ENCODE assay signal across 29 cellular contexts in genomic region chr5:62795912-62796311, GRCh38.
"Had no signal": no experiment of that assay in that cellular context is flagged by ENCODE, and none has a peak within 500 bp of the region (broad histone marks: within the 10 kb centered on the region; RNA-seq: fewer than 3 reads in every experiment).

No MANE protein-coding gene starts in this region.

- H3K36me3 Mint-ChIP-seq: stimulated activated effector memory CD8-positive, alpha-beta T cell treated with anti-CD3 and anti-CD28 coated beads, Interleukin-12 subunit alpha, Interleukin-12 subunit beta, amount 100 ng/mL, for 72 hours; stimulated activated memory B cell treated with anti-CD40 and anti-IgM and Interleukin-4, amounts not matched to agents 10 μg/mL and 1 μg/mL and 100 μg/mL, for 72 hours; stimulated activated naive B cell treated with anti-CD40 and anti-IgM and Interleukin-4, amounts not matched to agents 10 μg/mL and 1 μg/mL and 100 μg/mL, for 72 hours; type B pancreatic cell had no signal

- H3K4me3 Mint-ChIP-seq: stimulated activated effector memory CD8-positive, alpha-beta T cell treated with anti-CD3 and anti-CD28 coated beads, Interleukin-12 subunit alpha, Interleukin-12 subunit beta, amount 100 ng/mL, for 72 hours; stimulated activated memory B cell treated with anti-CD40 and anti-IgM and Interleukin-4, amounts not matched to agents 10 μg/mL and 1 μg/mL and 100 μg/mL, for 72 hours; stimulated activated naive B cell treated with anti-CD40 and anti-IgM and Interleukin-4, amounts not matched to agents 10 μg/mL and 1 μg/mL and 100 μg/mL, for 72 hours; stimulated activated naive CD8-positive, alpha-beta T cell treated with anti-CD3 and anti-CD28 coated beads, Interleukin-15, amount 100 ng/mL, for 72 hours; stimulated activated naive CD8-positive, alpha-beta T cell treated with anti-CD3 and anti-CD28 coated beads, Interleukin-15, Interleukin-2, amounts not matched to agents 100 ng/mL and 50 ng/mL, for 24 hours; type B pancreatic cell had no signal

- FAIRE-seq: urothelium cell line had no signal

- H3K27me3 Mint-ChIP-seq: stimulated activated memory B cell treated with anti-CD40 and anti-IgM and Interleukin-4, amounts not matched to agents 10 μg/mL and 1 μg/mL and 100 μg/mL, for 72 hours; stimulated activated naive B cell treated with anti-CD40 and anti-IgM and Interleukin-4, amounts not matched to agents 10 μg/mL and 1 μg/mL and 100 μg/mL, for 72 hours; stimulated activated naive CD8-positive, alpha-beta T cell treated with anti-CD3 and anti-CD28 coated beads, Interleukin-15, amount 100 ng/mL, for 72 hours; stimulated activated naive CD8-positive, alpha-beta T cell treated with anti-CD3 and anti-CD28 coated beads, Interleukin-15, Interleukin-2, amounts not matched to agents 100 ng/mL and 50 ng/mL, for 24 hours; type B pancreatic cell had no signal

- H3K4me3 ChIP-seq: stomach, suprapubic skin, testis, thoracic aorta, thyroid gland, tibial artery, tibial nerve, transverse colon, upper lobe of left lung, upper lobe of right lung, uterus, vagina had no signal

- DNase-seq: stimulated activated CD4-positive, alpha-beta T cell treated with anti-CD3 and anti-CD28 coated beads, Interleukin-2, amount 100 ng/mL, for 48 hours; stimulated activated CD4-positive, alpha-beta T cell treated with anti-CD3 and anti-CD28 coated beads, Interleukin-4, amount 100 ng/mL, for 1 hour; stimulated activated CD4-positive, alpha-beta T cell treated with anti-CD3 and anti-CD28 coated beads, Interleukin-4, amount 100 ng/mL, for 24 hours; stimulated activated CD4-positive, alpha-beta T cell treated with anti-CD3 and anti-CD28 coated beads, Interleukin-4, amount 100 ng/mL, for 4 hours; stimulated activated CD8-positive, alpha-beta memory T cell treated with anti-CD3 and anti-CD28 coated beads, Interleukin-4, amount 100 ng/mL, for 48 hours; stimulated activated naive B cell treated with anti-CD40 and anti-IgM and Interleukin-4, amounts not matched to agents 10 μg/mL and 1 μg/mL and 100 μg/mL, for 72 hours; stimulated activated naive CD4-positive, alpha-beta T cell; stimulated activated naive CD4-positive, alpha-beta T cell treated with Interleukin-2 at 50 U/mL for 16 hours; stimulated activated naive CD8-positive, alpha-beta T cell treated with anti-CD3 and anti-CD28 coated beads, Interleukin-15, amount 100 ng/mL, for 72 hours; stimulated activated naive CD8-positive, alpha-beta T cell treated with anti-CD3 and anti-CD28 coated beads, Interleukin-15, Interleukin-2, amounts not matched to agents 100 U/mL and 50 U/mL, for 24 hours; stomach; substantia nigra; testis; thyroid gland; tibial artery; transverse colon; trophoblast cell; upper lobe of left lung; upper lobe of right lung; uterus had no signal

- H3K27ac Mint-ChIP-seq: stimulated activated effector memory CD8-positive, alpha-beta T cell treated with anti-CD3 and anti-CD28 coated beads, Interleukin-12 subunit alpha, Interleukin-12 subunit beta, amount 100 ng/mL, for 72 hours; stimulated activated memory B cell treated with anti-CD40 and anti-IgM and Interleukin-4, amounts not matched to agents 10 μg/mL and 1 μg/mL and 100 μg/mL, for 72 hours; stimulated activated naive B cell treated with anti-CD40 and anti-IgM and Interleukin-4, amounts not matched to agents 10 μg/mL and 1 μg/mL and 100 μg/mL, for 72 hours; stimulated activated naive CD8-positive, alpha-beta T cell treated with anti-CD3 and anti-CD28 coated beads, Interleukin-15, amount 100 ng/mL, for 72 hours; stimulated activated naive CD8-positive, alpha-beta T cell treated with anti-CD3 and anti-CD28 coated beads, Interleukin-15, Interleukin-2, amounts not matched to agents 100 ng/mL and 50 ng/mL, for 24 hours; type B pancreatic cell had no signal

- ATAC-seq: stimulated activated effector memory CD8-positive, alpha-beta T cell treated with anti-CD3 and anti-CD28 coated beads, Interleukin-12 subunit alpha, Interleukin-12 subunit beta, amount 100 ng/mL, for 72 hours; stimulated activated memory B cell treated with anti-CD40 and anti-IgM and Interleukin-4, amounts not matched to agents 10 μg/mL and 1 μg/mL and 100 μg/mL, for 72 hours; stimulated activated naive B cell treated with anti-CD40 and anti-IgM and Interleukin-4, amounts not matched to agents 10 μg/mL and 1 μg/mL and 100 μg/mL, for 72 hours; stimulated activated naive CD8-positive, alpha-beta T cell treated with anti-CD3 and anti-CD28 coated beads, Interleukin-15, amount 100 ng/mL, for 72 hours; stimulated activated naive CD8-positive, alpha-beta T cell treated with anti-CD3 and anti-CD28 coated beads, Interleukin-15, Interleukin-2, amounts not matched to agents 100 U/mL and 50 U/mL, for 24 hours; upper lobe of right lung had no signal

- H3K4me1 ChIP-seq: stomach, suprapubic skin, testis, thyroid gland, tibial artery, tibial nerve, transverse colon, upper lobe of left lung, upper lobe of right lung, uterus, vagina had no signal

- H3K36me3 ChIP-seq: stomach, suprapubic skin, thoracic aorta, thyroid gland, tibial artery, tibial nerve, transverse colon, upper lobe of left lung, upper lobe of right lung, uterus, vagina had no signal

- H3K9me3 ChIP-seq: testis, thyroid gland, upper lobe of right lung, uterus, vagina had no signal

- H3K27ac ChIP-seq: stomach, suprapubic skin, testis, thoracic aorta, thyroid gland, tibial artery, tibial nerve, transverse colon, upper lobe of left lung, upper lobe of right lung, uterus, vagina had no signal

- H3K27me3 ChIP-seq: stomach, suprapubic skin, testis, thyroid gland, tibial artery, tibial nerve, transverse colon, upper lobe of left lung, upper lobe of right lung, uterus, vagina had no signal

- H3K4me1 Mint-ChIP-seq: stimulated activated effector memory CD8-positive, alpha-beta T cell treated with anti-CD3 and anti-CD28 coated beads, Interleukin-12 subunit alpha, Interleukin-12 subunit beta, amount 100 ng/mL, for 72 hours; stimulated activated memory B cell treated with anti-CD40 and anti-IgM and Interleukin-4, amounts not matched to agents 10 μg/mL and 1 μg/mL and 100 μg/mL, for 72 hours; stimulated activated naive B cell treated with anti-CD40 and anti-IgM and Interleukin-4, amounts not matched to agents 10 μg/mL and 1 μg/mL and 100 μg/mL, for 72 hours; stimulated activated naive CD8-positive, alpha-beta T cell treated with anti-CD3 and anti-CD28 coated beads, Interleukin-15, amount 100 ng/mL, for 72 hours had no signal
